ENCODE assay signal across 8 cellular contexts in genomic region chr16:68275611-68276191, GRCh38. TPM values are rescaled to one million over a fixed set of nuclear protein-coding genes. Genes with fewer than 3 reads are reported as not detected.
DNase-seq lines count a peak whose midpoint lies in the region; ATAC-seq and TF ChIP-seq lines count a peak whose summit lies in the region.

No MANE protein-coding gene starts in this region.

- no peaks in the 10 kb centered on the region for H3K27me3 Mint-ChIP-seq in activated T-cell treated with anti-CD3 and anti-CD28 coated beads, Interleukin-2, amount 50 U/mL, for 24 hours
- H3K27me3 Mint-ChIP-seq in naive thymus-derived CD4-positive, alpha-beta T cell, result no peaks in the 10 kb centered on the region
- no peaks in the 10 kb centered on the region for H3K27me3 Mint-ChIP-seq in Calu3 (ENCODE audit: unreplicated experiment)

- peak; percentile 78 for ATAC-seq in GM21717 (IDR thresholded peaks at IDR 0.05; ENCODE audit: unreplicated experiment)
- peak; percentile 86 for ATAC-seq in naive thymus-derived CD4-positive, alpha-beta T cell
- no peak for ATAC-seq in GM19328 (IDR thresholded peaks at IDR 0.05; ENCODE audit: unreplicated experiment)

- peaks cover 83% of the 10 kb centered on the region for H3K36me3 Mint-ChIP-seq in activated T-cell treated with anti-CD3 and anti-CD28 coated beads, Interleukin-2, amount 50 U/mL, for 24 hours (ENCODE audit: low read depth)
- peaks cover 4 to 49% (median 29%) of the 10 kb centered on the region in 5 donors for H3K36me3 Mint-ChIP-seq in naive thymus-derived CD4-positive, alpha-beta T cell
- H3K36me3 Mint-ChIP-seq in Calu3 (ENCODE audit: insufficient read depth, unreplicated experiment), result no peaks in the 10 kb centered on the region

- no peaks in the 10 kb centered on the region for H3K9me3 ChIP-seq in naive thymus-derived CD4-positive, alpha-beta T cell (ENCODE audit: control insufficient read depth in 2 of 3, low read length in 3 of 3)

- H3K27ac ChIP-seq in naive thymus-derived CD4-positive, alpha-beta T cell (ENCODE audit: low read depth, low read length), result peak overlapping the region; percentile 83

- peak overlapping the region; percentile 95 for H3K27ac Mint-ChIP-seq in activated T-cell treated with anti-CD3 and anti-CD28 coated beads, Interleukin-2, amount 50 U/mL, for 24 hours
- H3K27ac Mint-ChIP-seq in naive thymus-derived CD4-positive, alpha-beta T cell, result peak overlapping the region; percentile 89 to 98 (median 97)
- H3K27ac Mint-ChIP-seq in Calu3 (ENCODE audit: unreplicated experiment), result no peak overlapping the region

- intact Hi-C loops in naive thymus-derived CD4-positive, alpha-beta T cell (cut with micrococcal nuclease), result loop anchor here (1.0 kb wide), 7 partner anchors 9 to 35 kb away; partner anchors contain the start of genes PLA2G15 (in 1 of the 2), SLC7A6 (in 1 of the 2) and SLC7A6OS (in 1 of the 2)
- intact Hi-C loops in Calu3 (cut with micrococcal nuclease; ENCODE audit: unreplicated experiment), result no loop called here

- BruUV-seq in Calu3 (replicated peaks; lab: Mats Ljungman, UMichigan), result no TSS peak

- H3K27me3 ChIP-seq in naive thymus-derived CD4-positive, alpha-beta T cell (ENCODE audit: control insufficient read depth in 2 of 2, insufficient read depth in 2 of 2, low read length in 2 of 2), result no peaks in the 10 kb centered on the region

- H3K4me1 Mint-ChIP-seq in activated T-cell treated with anti-CD3 and anti-CD28 coated beads, Interleukin-2, amount 50 U/mL, for 24 hours (ENCODE audit: low read depth), result peaks cover 72% of the 10 kb centered on the region
- H3K4me1 Mint-ChIP-seq in naive thymus-derived CD4-positive, alpha-beta T cell, result peaks cover 40 to 84% (median 74%) of the 10 kb centered on the region in 7 donors
- H3K4me1 Mint-ChIP-seq in Calu3 (ENCODE audit: low read depth, unreplicated experiment), result no peaks in the 10 kb centered on the region

- DNase-seq in GM10266 (ENCODE audit: extremely low spot score) (peak; percentile 75), NCI-H1694 (lab: John Stamatoyannopoulos, UW) (peak; percentile 78), Calu3 (no peak), SIG-M5 (lab: John Stamatoyannopoulos, UW) (no peak)
- DNase-seq in activated T-cell treated with anti-CD3 and anti-CD28 coated beads, Interleukin-2, amount 50 U/mL, for 24 hours, result no peak
- peak in 7 of 9 donors; percentile 68 to 84 (median 83) for DNase-seq in naive thymus-derived CD4-positive, alpha-beta T cell

- peak overlapping the region; percentile 38 for H3K4me3 ChIP-seq in naive thymus-derived CD4-positive, alpha-beta T cell (ENCODE audit: low read length)

- peaks cover 0 to 30% (median 10%) of the 10 kb centered on the region in 3 experiments for H3K36me3 ChIP-seq in naive thymus-derived CD4-positive, alpha-beta T cell (ENCODE audit: control insufficient read depth in 2 of 3, insufficient read depth in 3 of 3, low read length in 3 of 3)

- peaks cover 58 to 83% of the 10 kb centered on the region in 2 donors for H3K4me1 ChIP-seq in naive thymus-derived CD4-positive, alpha-beta T cell (ENCODE audit: control insufficient read depth in 2 of 2, insufficient read depth in 2 of 2, low read length in 2 of 2)

- TF ChIP-seq CTCF in GM10266 (IDR thresholded peaks at IDR 0.05; ENCODE audit: control insufficient read depth, insufficient read depth, low read depth, missing control alignments) (no peak), Calu3 (IDR thresholded peaks at IDR 0.05; ENCODE audit: unreplicated experiment) (no peak)

- H3K4me3 Mint-ChIP-seq in activated T-cell treated with anti-CD3 and anti-CD28 coated beads, Interleukin-2, amount 50 U/mL, for 24 hours, result peak overlapping the region; percentile 19
- peak overlapping the region; percentile 71 to 100 (median 80) for H3K4me3 Mint-ChIP-seq in naive thymus-derived CD4-positive, alpha-beta T cell
- no peak overlapping the region for H3K4me3 Mint-ChIP-seq in Calu3 (ENCODE audit: low read depth, unreplicated experiment)

- CTCF ChIA-PET in naive thymus-derived CD4-positive, alpha-beta T cell (lab: Charles Lee), result interaction anchor here (1.6 to 27.4 kb wide), 5 partner anchors 9 to 53 kb away, joined by 5 to 317 read pairs (median 6); partner anchors contain the start of gene SLC7A6
- CTCF ChIA-PET in Calu3 (lab: Charles Lee), result no interaction called here

- no peaks in the 10 kb centered on the region for H3K9me3 Mint-ChIP-seq in activated T-cell treated with anti-CD3 and anti-CD28 coated beads, Interleukin-2, amount 50 U/mL, for 24 hours
- H3K9me3 Mint-ChIP-seq in naive thymus-derived CD4-positive, alpha-beta T cell, result peaks cover 0 to 2% (median 0%) of the 10 kb centered on the region in 11 donors
- H3K9me3 Mint-ChIP-seq in Calu3 (ENCODE audit: low read depth, unreplicated experiment), result no peaks in the 10 kb centered on the region

- POLR2A ChIA-PET in naive thymus-derived CD4-positive, alpha-beta T cell (lab: Charles Lee), result interaction anchor here (0.7 to 25.4 kb wide), 8 partner anchors 8 to 277 kb away, joined by 3 to 531 read pairs (median 6); partner anchors contain the start of genes PLA2G15, PRMT7, SLC7A6 and SLC7A6OS

RNA-seq across cellular contexts. Expression of gene SLC7A6, which starts 11.4 kb away (rescaled TPM):
- 100 to 1,000 TPM; 112 to 248 (median 207) TPM for total RNA-seq in naive thymus-derived CD4-positive, alpha-beta T cell
- polyA plus RNA-seq in naive thymus-derived CD4-positive, alpha-beta T cell, result 10 to 100 TPM; 29.3 to 31.1 TPM
- total RNA-seq in Calu3 (2022), result 38.3 and 45.4 TPM in 2 replicates

RNA-seq across cellular contexts. Expression of gene PLA2G15, which starts 30.5 kb away (rescaled TPM):
- 10 to 100 TPM in 2 of 5 experiments, 1 to 10 TPM in 3; 8.5 to 16.8 (median 9.9) TPM for total RNA-seq in naive thymus-derived CD4-positive, alpha-beta T cell
- 10 to 100 TPM in 1 of 2 donors, 1 to 10 TPM in 1; 6.8 to 15.6 TPM for polyA plus RNA-seq in naive thymus-derived CD4-positive, alpha-beta T cell
- 16.9 and 22.5 TPM in 2 replicates for total RNA-seq in Calu3 (2022)

RNA-seq across cellular contexts. Expression of gene SLC7A6OS, which starts 35.0 kb away (rescaled TPM):
- total RNA-seq in naive thymus-derived CD4-positive, alpha-beta T cell, result 10 to 100 TPM; 31.4 to 50.3 (median 34.8) TPM
- polyA plus RNA-seq in naive thymus-derived CD4-positive, alpha-beta T cell, result 10 to 100 TPM; 22.1 to 35.6 TPM
- total RNA-seq in Calu3 (2022), result 28.4 and 34.9 TPM in 2 replicates

RNA-seq across cellular contexts. Expression of gene PRMT7, which starts 35.1 kb away (rescaled TPM):
- total RNA-seq in naive thymus-derived CD4-positive, alpha-beta T cell, result 10 to 100 TPM; 60.8 to 95.1 (median 89.4) TPM
- polyA plus RNA-seq in naive thymus-derived CD4-positive, alpha-beta T cell, result 10 to 100 TPM; 42.5 to 47.6 TPM
- 49.4 and 57.8 TPM in 2 replicates for total RNA-seq in Calu3 (2022)

RNA-seq across cellular contexts. Expression of gene ESRP2, which starts 39.8 kb away (rescaled TPM):
- total RNA-seq in naive thymus-derived CD4-positive, alpha-beta T cell, result not detected
- under 1 TPM; 0.11 to 0.29 TPM for polyA plus RNA-seq in naive thymus-derived CD4-positive, alpha-beta T cell
- 100 and 103 TPM in 2 replicates for total RNA-seq in Calu3 (2022)

Comparison
In these comparisons a context has a peak if more than half of its experiments do, and no peak if none do; other contexts are left out.
1. DNase-seq: peak in GM10266 (single experiment), NCI-H1694 (single experiment) and naive thymus-derived CD4-positive, alpha-beta T cell (7 of 9); none in activated T-cell treated with anti-CD3 and anti-CD28 coated beads, Interleukin-2, amount 50 U/mL, for 24 hours (single experiment), Calu3 (single experiment) and SIG-M5 (single experiment).